Comparison of ENCODE assay signal across 29 cellular contexts in genomic region chr15:69953816-69954215, GRCh38.
"Had no signal": no experiment of that assay in that cellular context is flagged by ENCODE, and none has a peak within 500 bp of the region (broad histone marks: within the 10 kb centered on the region; RNA-seq: fewer than 3 reads in every experiment).

No MANE protein-coding gene starts in this region.

- H3K27me3 ChIP-seq: neural progenitor cell, ovary, right lobe of liver, testis, transverse colon, upper lobe of right lung, uterus had no signal

- H3K4me3 Mint-ChIP-seq: natural killer cell; nephron; neural progenitor cell; stimulated activated effector memory CD8-positive, alpha-beta T cell treated with anti-CD3 and anti-CD28 coated beads, Interleukin-12 subunit alpha, Interleukin-12 subunit beta, amount 100 ng/mL, for 72 hours; stimulated activated naive CD8-positive, alpha-beta T cell treated with anti-CD3 and anti-CD28 coated beads, Interleukin-15, amount 100 ng/mL, for 72 hours; type B pancreatic cell had no signal

- DNase-seq: natural killer cell; occipital lobe; ovary; posterior cingulate gyrus; psoas muscle; right cardiac atrium; right lobe of liver; sigmoid colon; small intestine; stimulated activated CD4-positive, alpha-beta T cell treated with anti-CD3 and anti-CD28 coated beads, Interleukin-15, amount 100 ng/mL, for 24 hours; stimulated activated CD4-positive, alpha-beta T cell treated with anti-CD3 and anti-CD28 coated beads, Interleukin-2, amount 100 ng/mL, for 24 hours; stimulated activated CD4-positive, alpha-beta T cell treated with anti-CD3 and anti-CD28 coated beads, Interleukin-2, amount 100 ng/mL, for 48 hours; stimulated activated CD4-positive, alpha-beta T cell treated with anti-CD3 and anti-CD28 coated beads, Interleukin-4, amount 100 ng/mL, for 24 hours; stimulated activated naive CD4-positive, alpha-beta T cell; stimulated activated naive CD8-positive, alpha-beta T cell treated with anti-CD3 and anti-CD28 coated beads, Interleukin-15, amount 100 ng/mL, for 72 hours; stimulated activated naive CD8-positive, alpha-beta T cell treated with anti-CD3 and anti-CD28 coated beads, Interleukin-15, Interleukin-2, amounts not matched to agents 100 U/mL and 50 U/mL, for 24 hours; substantia nigra; testis; tibial artery; transverse colon; upper lobe of right lung; uterus had no signal

- H3K27ac Mint-ChIP-seq: natural killer cell; nephron; neural progenitor cell; progenitor cell of endocrine pancreas; stimulated activated effector memory CD8-positive, alpha-beta T cell treated with anti-CD3 and anti-CD28 coated beads, Interleukin-12 subunit alpha, Interleukin-12 subunit beta, amount 100 ng/mL, for 72 hours; type B pancreatic cell had no signal

- H3K4me1 ChIP-seq: psoas muscle, right lobe of liver, sigmoid colon, suprapubic skin, testis, tibial artery, transverse colon, upper lobe of right lung, uterus had no signal

- ATAC-seq: natural killer cell; psoas muscle; right cardiac atrium; stimulated activated naive CD8-positive, alpha-beta T cell treated with anti-CD3 and anti-CD28 coated beads, Interleukin-15, amount 100 ng/mL, for 72 hours; stimulated activated naive CD8-positive, alpha-beta T cell treated with anti-CD3 and anti-CD28 coated beads, Interleukin-15, Interleukin-2, amounts not matched to agents 100 U/mL and 50 U/mL, for 24 hours; upper lobe of right lung had no signal

- H3K4me3 ChIP-seq: neural progenitor cell, ovary, psoas muscle, right lobe of liver, sigmoid colon, suprapubic skin, testis, tibial artery, transverse colon, upper lobe of right lung, uterus had no signal

- H3K4me1 Mint-ChIP-seq: natural killer cell; nephron; stimulated activated effector memory CD8-positive, alpha-beta T cell treated with anti-CD3 and anti-CD28 coated beads, Interleukin-12 subunit alpha, Interleukin-12 subunit beta, amount 100 ng/mL, for 72 hours had no signal

- H3K36me3 ChIP-seq: neural progenitor cell, ovary, right lobe of liver, sigmoid colon, suprapubic skin, tibial artery, transverse colon, upper lobe of right lung, uterus had no signal

- H3K27ac ChIP-seq: neural progenitor cell, ovary, parathyroid adenoma, psoas muscle, right lobe of liver, sigmoid colon, suprapubic skin, testis, tibial artery, transverse colon, upper lobe of right lung, uterus had no signal

- H3K27me3 Mint-ChIP-seq: stimulated activated naive CD8-positive, alpha-beta T cell treated with anti-CD3 and anti-CD28 coated beads, Interleukin-15, amount 100 ng/mL, for 72 hours had no signal

- H3K36me3 Mint-ChIP-seq: natural killer cell; neural progenitor cell; stimulated activated effector memory CD8-positive, alpha-beta T cell treated with anti-CD3 and anti-CD28 coated beads, Interleukin-12 subunit alpha, Interleukin-12 subunit beta, amount 100 ng/mL, for 72 hours; type B pancreatic cell had no signal

- H3K9me3 ChIP-seq: ovary, psoas muscle, right lobe of liver, sigmoid colon, suprapubic skin, testis, tibial artery, transverse colon, upper lobe of right lung, uterus had no signal

- H3K9me3 Mint-ChIP-seq: natural killer cell; nephron; neural progenitor cell; stimulated activated effector memory CD8-positive, alpha-beta T cell treated with anti-CD3 and anti-CD28 coated beads, Interleukin-12 subunit alpha, Interleukin-12 subunit beta, amount 100 ng/mL, for 72 hours; stimulated activated naive CD8-positive, alpha-beta T cell treated with anti-CD3 and anti-CD28 coated beads, Interleukin-15, amount 100 ng/mL, for 72 hours; type B pancreatic cell had no signal
